ENCODE assay signal across 30 cellular contexts in the genomic region with DNA sequence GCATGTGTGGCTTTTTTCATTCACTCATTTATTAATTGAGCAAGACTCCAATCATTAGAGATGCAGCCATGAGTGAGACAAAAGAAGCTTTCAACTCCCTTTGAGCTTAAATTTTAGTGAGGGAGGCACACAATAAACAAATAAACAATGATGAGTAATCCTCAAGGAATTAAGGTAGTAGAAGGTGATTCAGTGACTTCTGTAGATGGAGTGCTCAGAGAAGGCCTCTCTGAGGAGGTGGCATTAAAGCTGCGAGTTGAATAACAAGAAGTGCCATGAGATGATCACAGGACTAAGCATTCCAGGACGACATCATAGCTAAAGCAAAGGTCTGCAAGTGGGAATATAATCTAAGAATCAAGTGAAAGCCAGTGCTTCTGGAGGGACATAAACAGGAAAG.
"Had no signal": no experiment of that assay in that cellular context is flagged by ENCODE, and none has a peak within 500 bp of the region (broad histone marks: within the 10 kb centered on the region; RNA-seq: fewer than 3 reads in every experiment).

No MANE protein-coding gene starts in this region.

- H3K4me3 Mint-ChIP-seq: activated CD4-positive, alpha-beta memory T cell treated with anti-CD3 and anti-CD28 coated beads for 36 hours; activated CD4-positive, alpha-beta T cell treated with anti-CD3 and anti-CD28 coated beads, Interleukin-2, amount 10 ng/mL, durations not matched to agents 24 days and 14 days; activated T-cell treated with anti-CD3 and anti-CD28 coated beads, Interleukin-2, amount 50 U/mL, for 24 hours; central memory CD8-positive, alpha-beta T cell; dendritic cell treated with granulocyte-macrophage colony-stimulating factor and Interleukin-4, amounts not matched to agents 40 ng/mL and 50 ng/mL, for 4 days; endodermal cell; mesothelial cell of epicardium; naive B cell; nephron progenitor cell; stimulated activated naive B cell treated with anti-CD40 and anti-IgM and Interleukin-4, amounts not matched to agents 10 μg/mL and 1 μg/mL and 100 μg/mL, for 72 hours; T-helper 1 cell treated with Interleukin-12 subunit alpha and Interleukin-12 subunit beta and Interleukin-4 antibody, amounts not matched to agents 30 μg/mL and 1 μg/mL, for 36 hours had no signal

- H3K4me3 ChIP-seq: heart right ventricle, pancreas, prostate gland, right atrium auricular region, tibial nerve had no signal

- H3K27ac Mint-ChIP-seq: activated CD4-positive, alpha-beta memory T cell treated with anti-CD3 and anti-CD28 coated beads for 36 hours; activated CD4-positive, alpha-beta T cell treated with anti-CD3 and anti-CD28 coated beads, Interleukin-2, amount 10 ng/mL, durations not matched to agents 24 days and 14 days; activated naive CD4-positive, alpha-beta T cell treated with anti-CD3 and anti-CD28 coated beads, Interleukin-2, amount 50 U/mL, for 72 hours; activated T-cell treated with anti-CD3 and anti-CD28 coated beads, Interleukin-2, amount 50 U/mL, for 24 hours; dendritic cell treated with granulocyte-macrophage colony-stimulating factor and Interleukin-4, amounts not matched to agents 40 ng/mL and 50 ng/mL, for 4 days; endodermal cell; mesothelial cell of epicardium; naive B cell; nephron progenitor cell; stimulated activated naive B cell treated with anti-CD40 and anti-IgM and Interleukin-4, amounts not matched to agents 10 μg/mL and 1 μg/mL and 100 μg/mL, for 72 hours; T-helper 1 cell treated with Interleukin-12 subunit alpha and Interleukin-12 subunit beta and Interleukin-4 antibody, amounts not matched to agents 30 μg/mL and 1 μg/mL, for 36 hours had no signal

- H3K9me3 ChIP-seq: pancreas, prostate gland, right atrium auricular region, tibial nerve had no signal

- ATAC-seq: activated naive CD4-positive, alpha-beta T cell treated with anti-CD3 and anti-CD28 coated beads, Interleukin-2, amount 50 U/mL, for 72 hours; esophagus mucosa; heart right ventricle; left cardiac atrium; left ventricle myocardium superior; pancreas; stimulated activated naive B cell treated with anti-CD40 and anti-IgM and Interleukin-4, amounts not matched to agents 10 μg/mL and 1 μg/mL and 100 μg/mL, for 72 hours had no signal

- H3K36me3 Mint-ChIP-seq: activated CD4-positive, alpha-beta memory T cell treated with anti-CD3 and anti-CD28 coated beads for 36 hours; mesothelial cell of epicardium; naive B cell; stimulated activated naive B cell treated with anti-CD40 and anti-IgM and Interleukin-4, amounts not matched to agents 10 μg/mL and 1 μg/mL and 100 μg/mL, for 72 hours had no signal

- FAIRE-seq: bronchial epithelial cell, keratinocyte, pancreas had no signal

- DNase-seq: activated CD4-positive, alpha-beta memory T cell treated with anti-CD3 and anti-CD28 coated beads for 36 hours; activated CD4-positive, alpha-beta T cell treated with anti-CD3 and anti-CD28 coated beads, Interleukin-2, amount 10 ng/mL, durations not matched to agents 24 days and 14 days; activated CD4-positive, CD25-positive, alpha-beta regulatory T cell treated with anti-CD3 and anti-CD28 coated beads, Interleukin-2, amount 50 U/mL, for 72 hours; activated CD8-positive, alpha-beta memory T cell treated with anti-CD3 and anti-CD28 coated beads, Interleukin-2, amount 50 U/mL, for 48 hours; activated gamma-delta T cell treated with Interleukin-2 at 50 U/mL for 16 hours; activated T-cell treated with anti-CD3 and anti-CD28 coated beads, Interleukin-2, amount 50 U/mL, for 24 hours; endodermal cell; foreskin fibroblast; heart right ventricle; left cardiac atrium; left ventricle myocardium superior; naive B cell; nephron progenitor cell; pancreas; stimulated activated CD4-positive, alpha-beta T cell treated with anti-CD3 and anti-CD28 coated beads, Interleukin-15, amount 100 ng/mL, for 24 hours; stimulated activated CD4-positive, alpha-beta T cell treated with anti-CD3 and anti-CD28 coated beads, Interleukin-2, amount 100 ng/mL, for 24 hours; stimulated activated naive B cell treated with anti-CD40 and anti-IgM and Interleukin-4, amounts not matched to agents 10 μg/mL and 1 μg/mL and 100 μg/mL, for 72 hours; T1000; WERI-Rb-1 had no signal

- H3K27me3 Mint-ChIP-seq: activated CD4-positive, alpha-beta T cell treated with anti-CD3 and anti-CD28 coated beads, Interleukin-2, amount 10 ng/mL, durations not matched to agents 24 days and 14 days; dendritic cell treated with granulocyte-macrophage colony-stimulating factor and Interleukin-4, amounts not matched to agents 40 ng/mL and 50 ng/mL, for 4 days had no signal

- H3K9me3 Mint-ChIP-seq: activated CD4-positive, alpha-beta memory T cell treated with anti-CD3 and anti-CD28 coated beads for 36 hours; activated CD4-positive, alpha-beta T cell treated with anti-CD3 and anti-CD28 coated beads, Interleukin-2, amount 10 ng/mL, durations not matched to agents 24 days and 14 days; activated T-cell treated with anti-CD3 and anti-CD28 coated beads, Interleukin-2, amount 50 U/mL, for 24 hours; endodermal cell; T-helper 1 cell treated with Interleukin-12 subunit alpha and Interleukin-12 subunit beta and Interleukin-4 antibody, amounts not matched to agents 30 μg/mL and 1 μg/mL, for 36 hours had no signal

- H3K27me3 ChIP-seq: heart right ventricle, pancreas, right atrium auricular region, tibial nerve had no signal

- H3K36me3 ChIP-seq: heart right ventricle, pancreas, prostate gland, right atrium auricular region, tibial nerve, WERI-Rb-1 had no signal

- H3K4me1 Mint-ChIP-seq: activated CD4-positive, alpha-beta T cell treated with anti-CD3 and anti-CD28 coated beads, Interleukin-2, amount 10 ng/mL, durations not matched to agents 24 days and 14 days; central memory CD8-positive, alpha-beta T cell; mesothelial cell of epicardium; naive B cell; stimulated activated naive B cell treated with anti-CD40 and anti-IgM and Interleukin-4, amounts not matched to agents 10 μg/mL and 1 μg/mL and 100 μg/mL, for 72 hours had no signal

- H3K27ac ChIP-seq: heart right ventricle, pancreas, prostate gland, right atrium auricular region, tibial nerve, WERI-Rb-1 had no signal

- H3K4me1 ChIP-seq: heart right ventricle, pancreas, prostate gland, right atrium auricular region, tibial nerve had no signal
